1 cellular context compared by ENCODE assay signal in genomic region chr12:122064780-122065588, GRCh38.
A peak's percentile ranks its signal among the peaks of the same experiment; 100 is the strongest.
TF ChIP-seq lines count a peak whose summit lies in the region.

No MANE protein-coding gene starts in this region.

TF ChIP-seq in HepG2, 621 proteins besides CTCF, POLR2A, EP300 and RAD21 (continues in another document):
- TF ChIP-seq MNT (IDR thresholded peaks at IDR 0.05) (no peak), ZBED4 (CRISPR knock-in tag; IDR thresholded peaks at IDR 0.05; ENCODE audit: borderline replicate concordance) (no peak), KIAA2018 (CRISPR knock-in tag; IDR thresholded peaks at IDR 0.05; ENCODE audit: borderline replicate concordance) (no peak), YY1 (IDR thresholded peaks at IDR 0.05; ENCODE audit: insufficient read depth, insufficient replicate concordance, low read depth, low read length) (no peak), NR3C1 (CRISPR knock-in tag; IDR thresholded peaks at IDR 0.05) (no peak), ZNF75D (CRISPR knock-in tag; IDR thresholded peaks at IDR 0.05; ENCODE audit: borderline replicate concordance) (no peak), PREB (CRISPR knock-in tag; IDR thresholded peaks at IDR 0.05) (no peak), ZNF432 (CRISPR knock-in tag; IDR thresholded peaks at IDR 0.05; ENCODE audit: borderline replicate concordance) (no peak), ZNF7 (CRISPR knock-in tag; IDR thresholded peaks at IDR 0.05) (no peak), DNMT1 (CRISPR knock-in tag; IDR thresholded peaks at IDR 0.05) (no peak), ZFY (CRISPR knock-in tag; IDR thresholded peaks at IDR 0.05) (no peak; the same call in none of the 2 replicates), LBX2 (CRISPR knock-in tag; IDR thresholded peaks at IDR 0.05; ENCODE audit: borderline replicate concordance) (no peak), SNAPC4 (CRISPR knock-in tag; IDR thresholded peaks at IDR 0.05) (no peak), SRSF9 (IDR thresholded peaks at IDR 0.05; ENCODE audit: borderline replicate concordance, insufficient read depth, low read depth, low read length, poor library complexity, severe bottlenecking) (no peak), ARNTL (CRISPR knock-in tag; IDR thresholded peaks at IDR 0.05) (no peak), CREM (IDR thresholded peaks at IDR 0.05) (no peak), CREM (CRISPR knock-in tag; IDR thresholded peaks at IDR 0.05) (no peak), HNF4A (CRISPR knock-in tag; IDR thresholded peaks at IDR 0.05) (0 out of 2 replicates have a peak, but pooled peaks have one; percentile 3), CHD2 (IDR thresholded peaks at IDR 0.05; ENCODE audit: low read depth, low read length) (no peak), ZNF768 (CRISPR knock-in tag; IDR thresholded peaks at IDR 0.05) (no peak), TFE3 (CRISPR knock-in tag; IDR thresholded peaks at IDR 0.05) (no peak), RXRB (CRISPR knock-in tag; IDR thresholded peaks at IDR 0.05; ENCODE audit: borderline replicate concordance) (no peak), HNF1B (CRISPR knock-in tag; IDR thresholded peaks at IDR 0.05) (peak; percentile 25; the same call in 1 of the 2 replicates), ZNF780A (CRISPR knock-in tag; IDR thresholded peaks at IDR 0.05) (no peak), ZNF468 (CRISPR knock-in tag; IDR thresholded peaks at IDR 0.05) (no peak), MAFF (IDR thresholded peaks at IDR 0.05; ENCODE audit: low read depth, low read length) (no peak), RARA (CRISPR knock-in tag; IDR thresholded peaks at IDR 0.05) (no peak), ATF3 (CRISPR knock-in tag; IDR thresholded peaks at IDR 0.05) (no peak), MAX (IDR thresholded peaks at IDR 0.05) (no peak), ZNF256 (CRISPR knock-in tag; conservative IDR thresholded peaks at IDR 0.05) (no peak), PLRG1 (conservative IDR thresholded peaks at IDR 0.05) (no peak), KAT7 (CRISPR knock-in tag; IDR thresholded peaks at IDR 0.05; ENCODE audit: borderline replicate concordance) (no peak), ZNF614 (CRISPR knock-in tag; IDR thresholded peaks at IDR 0.05; ENCODE audit: borderline replicate concordance) (no peak)
